Comparison of ENCODE assay signal across 13 cellular contexts in the genomic region with DNA sequence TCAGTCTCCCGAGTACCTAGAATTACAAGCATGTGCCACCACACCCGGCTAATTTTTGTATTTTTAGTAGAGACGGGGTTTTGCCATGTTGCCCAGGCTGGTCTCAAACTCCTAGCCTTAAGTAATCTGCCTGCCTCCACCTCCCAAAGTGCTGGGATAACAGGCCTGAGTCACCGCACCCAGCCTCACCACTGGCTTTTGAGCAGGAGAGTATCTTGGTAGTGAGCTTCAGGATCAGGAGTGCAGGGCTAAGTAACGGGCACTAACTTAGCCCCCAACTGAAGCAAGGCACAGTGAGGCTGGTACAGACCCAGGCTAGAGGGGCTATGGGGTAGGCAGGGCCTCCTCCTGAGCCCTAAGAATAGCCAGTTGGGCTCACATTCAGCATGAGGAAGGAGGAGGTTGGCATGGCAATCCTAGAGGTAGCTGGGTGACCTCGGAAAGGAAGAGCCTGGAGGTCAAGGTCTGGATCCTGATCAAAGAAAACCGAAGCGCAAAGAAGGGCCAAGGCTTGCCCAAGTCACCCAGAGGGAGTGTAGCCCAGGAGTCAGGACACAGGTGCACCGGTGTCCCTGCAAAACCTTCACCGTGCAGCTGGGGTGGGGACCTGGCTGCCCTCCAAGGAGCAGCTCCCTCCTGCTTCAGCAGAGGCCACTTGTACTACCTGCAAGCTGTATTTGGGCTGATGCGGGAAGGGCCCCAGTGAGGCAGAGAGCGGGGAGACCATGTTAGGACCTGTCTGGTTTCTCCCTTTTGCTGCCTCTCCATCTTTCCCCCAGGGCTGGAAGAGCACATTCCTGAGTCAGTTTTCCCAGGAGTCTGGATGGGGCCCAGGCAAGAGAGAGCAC. TPM values are rescaled to one million over a fixed set of nuclear protein-coding genes. Genes with fewer than 3 reads are reported as not detected.
DNase-seq lines count a peak whose midpoint lies in the region; ATAC-seq and TF ChIP-seq lines count a peak whose summit lies in the region.
"Had no signal": no experiment of that assay in that cellular context is flagged by ENCODE, and none has a peak within 500 bp of the region (broad histone marks: within the 10 kb centered on the region; RNA-seq: fewer than 3 reads in every experiment).

No MANE protein-coding gene starts in this region.

- H2BK15ac ChIP-seq in mesenchymal stem cell (ENCODE audit: low read depth, poor library complexity, severe bottlenecking) = no peak overlapping the region

- no peak overlapping the region for H3K18ac ChIP-seq in mesenchymal stem cell (ENCODE audit: low read depth in 1 of 2, low read length in 2 of 2)

- no peaks in the 10 kb centered on the region for H3K36me3 Mint-ChIP-seq in activated naive CD8-positive, alpha-beta T cell
- no peaks in the 10 kb centered on the region for H3K36me3 Mint-ChIP-seq in activated naive CD8-positive, alpha-beta T cell treated with anti-CD3 and anti-CD28 coated beads, Interleukin-2, amount 50 U/mL, for 24 hours (ENCODE audit: low read depth)

- peak overlapping the region; percentile 76; the same call in 1 of the 2 replicates for H3K4me2 ChIP-seq in OCI-LY7 (ENCODE audit: low read length)
- H3K4me2 ChIP-seq in mesenchymal stem cell (ENCODE audit: low read length, poor library complexity, severe bottlenecking) = no peak overlapping the region
- H3K4me2 ChIP-seq: PC-9 had no signal

- H3K23ac ChIP-seq in mesenchymal stem cell (ENCODE audit: low read length in 2 of 2) = peak overlapping the region in 1 of 2 experiments; percentile 26

- POLR2A ChIA-PET in OCI-LY7 (lab: Charles Lee) = interaction anchor here (0.7 to 1.3 kb wide), 3 partner anchors 10 to 97 kb away, joined by 3 to 4 read pairs (median 3); no protein-coding TSS in a partner anchor

- TF ChIP-seq CTCF in OCI-LY7 (conservative IDR thresholded peaks at IDR 0.05; ENCODE audit: low read length) (no peak), stomach (IDR thresholded peaks at IDR 0.05) (no peak), transverse colon (IDR thresholded peaks at IDR 0.05) (no peak)

- TF ChIP-seq POLR2A in stomach (IDR thresholded peaks at IDR 0.05) = no peak
- no peak for TF ChIP-seq POLR2A in transverse colon (IDR thresholded peaks at IDR 0.05)

- H2BK12ac ChIP-seq in mesenchymal stem cell (ENCODE audit: low read length in 2 of 2) = no peak overlapping the region

- intact Hi-C loops in OCI-LY7 (cut with micrococcal nuclease; ENCODE audit: unreplicated experiment) = no loop called here
- intact Hi-C loops in stomach (cut with DNase I; ENCODE audit: low total_unique reads) = no loop called here
- intact Hi-C loops in transverse colon (cut with DNase I; ENCODE audit: low total_unique reads) = no loop called here

- no peaks in the 10 kb centered on the region for H3K9me3 Mint-ChIP-seq in activated naive CD8-positive, alpha-beta T cell (ENCODE audit: low read depth)
- H3K9me3 Mint-ChIP-seq in activated naive CD8-positive, alpha-beta T cell treated with anti-CD3 and anti-CD28 coated beads, Interleukin-2, amount 50 U/mL, for 24 hours = no peaks in the 10 kb centered on the region
- H3K9me3 Mint-ChIP-seq: T-helper 2 cell treated with Interferon-gamma antibody and Interleukin-4, amounts not matched to agents 5 μg/mL and 100 μg/mL, for 36 hours had no signal

- peaks cover 50% of the 10 kb centered on the region for H3K4me1 Mint-ChIP-seq in activated naive CD8-positive, alpha-beta T cell (ENCODE audit: low read depth)
- H3K4me1 Mint-ChIP-seq in activated naive CD8-positive, alpha-beta T cell treated with anti-CD3 and anti-CD28 coated beads, Interleukin-2, amount 50 U/mL, for 24 hours = peaks cover 81% of the 10 kb centered on the region

- H3K4me1 ChIP-seq in OCI-LY7 (ENCODE audit: insufficient read depth, low read length, poor library complexity, severe bottlenecking) (peaks cover 88% of the 10 kb centered on the region), stomach (peaks cover 0 to 20% (median 14%) of the 10 kb centered on the region in 4 donors), transverse colon (peaks cover 0 to 12% (median 9%) of the 10 kb centered on the region in 4 donors), mesenchymal stem cell (ENCODE audit: control insufficient read depth, insufficient read depth, low read depth, low read length) (peaks cover 5% of the 10 kb centered on the region)

- CTCF ChIA-PET in OCI-LY7 (lab: Charles Lee; ENCODE audit: unreplicated experiment) = interaction anchor here (0.6 kb wide), 1 partner anchor 8 kb away, joined by 5 read pairs; no protein-coding TSS in a partner anchor

- no peak overlapping the region for H3K9ac ChIP-seq in mesenchymal stem cell (ENCODE audit: low read length)

- no peak overlapping the region for H4K8ac ChIP-seq in mesenchymal stem cell (ENCODE audit: low read length)

- no peak overlapping the region for H3K4me3 ChIP-seq in OCI-LY7 (ENCODE audit: low read depth, low read length, poor library complexity, severe bottlenecking)
- no peak overlapping the region for H3K4me3 ChIP-seq in stomach
- no peak overlapping the region for H3K4me3 ChIP-seq in transverse colon
- H3K4me3 ChIP-seq in mesenchymal stem cell (ENCODE audit: insufficient read depth in 1 of 2, low read depth in 1 of 2, low read length in 2 of 2) = no peak overlapping the region
- H3K4me3 ChIP-seq: PC-9 had no signal

- H3K79me2 ChIP-seq in OCI-LY7 (ENCODE audit: insufficient read depth, low read depth, low read length) = no peaks in the 10 kb centered on the region

- H3K36me3 ChIP-seq in OCI-LY7 (ENCODE audit: insufficient read depth, low read length) (no peaks in the 10 kb centered on the region), stomach (no peaks in the 10 kb centered on the region), transverse colon (no peaks in the 10 kb centered on the region), mesenchymal stem cell (ENCODE audit: control insufficient read depth in 1 of 2, insufficient read depth in 2 of 2, low read depth in 1 of 2, low read length in 2 of 2) (no peaks in the 10 kb centered on the region)

- H3K27me3 ChIP-seq in stomach (peaks cover 0 to 15% (median 0%) of the 10 kb centered on the region in 3 donors), transverse colon (peaks cover 9% of the 10 kb centered on the region), mesenchymal stem cell (ENCODE audit: control insufficient read depth in 1 of 2, insufficient read depth in 1 of 2, low read length in 2 of 2) (peaks cover 25 to 34% of the 10 kb centered on the region in 2 experiments)

- no TSS peak for BruUV-seq in OCI-LY7 (replicated peaks; lab: Mats Ljungman, UMichigan)

- no peaks in the 10 kb centered on the region for H3K27me3 Mint-ChIP-seq in activated naive CD8-positive, alpha-beta T cell
- no peaks in the 10 kb centered on the region for H3K27me3 Mint-ChIP-seq in activated naive CD8-positive, alpha-beta T cell treated with anti-CD3 and anti-CD28 coated beads, Interleukin-2, amount 50 U/mL, for 24 hours

- ATAC-seq in activated naive CD8-positive, alpha-beta T cell treated with anti-CD3 and anti-CD28 coated beads, Interleukin-2, amount 50 U/mL, for 24 hours = no peak
- ATAC-seq in HG03521 (IDR thresholded peaks at IDR 0.05; ENCODE audit: unreplicated experiment) = no peak

- no peaks in the 10 kb centered on the region for H3K9me2 ChIP-seq in OCI-LY7 (ENCODE audit: insufficient read depth, low read length)

- H2BK5ac ChIP-seq in mesenchymal stem cell (ENCODE audit: low read depth, low read length, poor library complexity, severe bottlenecking) = no peak overlapping the region

- H2AFZ ChIP-seq in OCI-LY7 (ENCODE audit: low read length) = no peak overlapping the region
- H2AFZ ChIP-seq in mesenchymal stem cell (ENCODE audit: low read depth, low read length) = no peak overlapping the region
- H2AFZ ChIP-seq: PC-9 had no signal

- H3K27ac ChIP-seq in OCI-LY7 (ENCODE audit: low read depth, low read length, poor library complexity, severe bottlenecking) (no peak overlapping the region), stomach (no peak overlapping the region), transverse colon (peak overlapping the region in 1 of 4 donors; percentile 1), mesenchymal stem cell (ENCODE audit: low read length, poor library complexity, severe bottlenecking) (no peak overlapping the region)
- H3K27ac ChIP-seq: PC-9 had no signal

- no peak overlapping the region for H2AK5ac ChIP-seq in mesenchymal stem cell (ENCODE audit: low read length, severe bottlenecking)

- 0 out of 2 replicates have a peak, but pooled peaks cover 6% of the 10 kb centered on the region for H4K20me1 ChIP-seq in OCI-LY7 (ENCODE audit: insufficient read depth, low read length)

- no peak overlapping the region for H3K4ac ChIP-seq in mesenchymal stem cell (ENCODE audit: low read depth in 1 of 2, low read length in 2 of 2)

- H3K79me1 ChIP-seq in mesenchymal stem cell (replicated peaks; ENCODE audit: low read length, poor library complexity, severe bottlenecking) = no peaks in the 10 kb centered on the region

- H4K91ac ChIP-seq in mesenchymal stem cell (ENCODE audit: low read length) = no peak overlapping the region

- H2BK120ac ChIP-seq in mesenchymal stem cell (ENCODE audit: low read depth, low read length) = no peak overlapping the region

- H3K27ac Mint-ChIP-seq in activated naive CD8-positive, alpha-beta T cell = no peak overlapping the region
- no peak overlapping the region for H3K27ac Mint-ChIP-seq in activated naive CD8-positive, alpha-beta T cell treated with anti-CD3 and anti-CD28 coated beads, Interleukin-2, amount 50 U/mL, for 24 hours

- H3K9me3 ChIP-seq in OCI-LY7 (ENCODE audit: low read length) (no peaks in the 10 kb centered on the region), stomach (no peaks in the 10 kb centered on the region), transverse colon (no peaks in the 10 kb centered on the region), mesenchymal stem cell (ENCODE audit: control insufficient read depth, low read length) (no peaks in the 10 kb centered on the region)

- no peak for DNase-seq in activated naive CD8-positive, alpha-beta T cell treated with anti-CD3 and anti-CD28 coated beads, Interleukin-2, amount 50 U/mL, for 24 hours
- DNase-seq in OCI-LY7 (ENCODE audit: low spot score) (no peak), iPS-NIHi7 (ENCODE audit: extremely low spot score) (peak; percentile 5), stomach (peak; percentile 25), transverse colon (no peak), mesenchymal stem cell (no peak)
- DNase-seq: effector memory CD4-positive, alpha-beta T cell; glutamatergic neuron; occipital lobe; PC-9 had no signal

- 60 to 70% (median 69%) methylated on average over 12 of the region's 12 CpGs for WGBS in stomach, 5 donors
- 79% methylated on average over 11 of the region's 12 CpGs; no CpG with 5 or more reads in 1 of the 2 donors for WGBS in transverse colon (ENCODE audit: low coverage in 1 of 2), 2 donors
- WGBS in mesenchymal stem cell = 89% methylated on average over 10 of the region's 12 CpGs

- TF ChIP-seq EP300 in stomach (IDR thresholded peaks at IDR 0.05) (no peak), transverse colon (IDR thresholded peaks at IDR 0.05; ENCODE audit: low read depth) (no peak)

- H3K14ac ChIP-seq in mesenchymal stem cell (ENCODE audit: low read length in 2 of 2) = no peak overlapping the region

- peak overlapping the region; percentile 20 for H3K4me3 Mint-ChIP-seq in activated naive CD8-positive, alpha-beta T cell
- no peak overlapping the region for H3K4me3 Mint-ChIP-seq in activated naive CD8-positive, alpha-beta T cell treated with anti-CD3 and anti-CD28 coated beads, Interleukin-2, amount 50 U/mL, for 24 hours
- H3K4me3 Mint-ChIP-seq: T-helper 2 cell treated with Interferon-gamma antibody and Interleukin-4, amounts not matched to agents 5 μg/mL and 100 μg/mL, for 36 hours had no signal

- in situ Hi-C loops in transverse colon (cut with MboI; ENCODE audit: low pct_ligation_motif_present in 1 of 4, low pct_unique_long_range_greater_than_20kb in 1 of 4, low sequenced_read_pairs in 3 of 4) = no loop called here

RNA-seq across cellular contexts. Expression of gene ADGRG5, which starts 1.3 kb away (rescaled TPM):
- total RNA-seq in OCI-LY7 (2014; rRNA removed; shearing (Covaris generic)) = 0.39 TPM in 1 of 2 replicates, not detected in the other
- total RNA-seq in OCI-LY7 (2022) = 0.37 and 1.3 TPM in 2 replicates
- 1 to 10 TPM in 1 of 5 donors, under 1 TPM in 2, not detected in 2; under 0.01 to 1.4 (median 0.18) TPM for total RNA-seq in stomach
- under 1 TPM; 0.19 to 0.80 (median 0.76) TPM for polyA plus RNA-seq in stomach
- total RNA-seq in transverse colon = 1 to 10 TPM in 2 of 4 donors, under 1 TPM in 1, not detected in 1; 0.41 to 1.9 (median 1.9) TPM
- not detected for polyA plus RNA-seq in mesenchymal stem cell (2013, experiment 1 of 2)
- not detected for polyA plus RNA-seq in mesenchymal stem cell (2013, experiment 2 of 2)
- total RNA-seq: occipital lobe, PC-9 had no signal

RNA-seq across cellular contexts. Expression of gene CCDC102A, which starts 4.8 kb away (rescaled TPM):
- total RNA-seq in OCI-LY7 (2014; rRNA removed; shearing (Covaris generic)) = 4.2 and 4.8 TPM in 2 replicates
- total RNA-seq in OCI-LY7 (2022) (6.7 and 7.1 TPM in 2 replicates), stomach (10 to 100 TPM in 2 of 5 donors, 1 to 10 TPM in 2, not detected in 1; 1.7 to 14.5 (median 6.9) TPM), transverse colon (10 to 100 TPM in 1 of 4 donors, 1 to 10 TPM in 3; 2.2 to 17.7 (median 3.7) TPM)
- 1 to 10 TPM; 2.3 to 6.5 (median 4.1) TPM for polyA plus RNA-seq in stomach
- polyA plus RNA-seq in mesenchymal stem cell (2013, experiment 1 of 2) = 4.5 TPM
- polyA plus RNA-seq in mesenchymal stem cell (2013, experiment 2 of 2) = 4.8 TPM

RNA-seq across cellular contexts. Expression of gene DOK4, which starts 54.8 kb away (rescaled TPM):
- total RNA-seq in OCI-LY7 (2014; rRNA removed; shearing (Covaris generic)) = 0.09 and 0.13 TPM in 2 replicates
- total RNA-seq in OCI-LY7 (2022) = 1.0 and 1.1 TPM in 2 replicates
- total RNA-seq in stomach = 10 to 100 TPM; 11.2 to 51.0 (median 23.9) TPM
- 10 to 100 TPM; 21.5 to 55.9 (median 44.6) TPM for polyA plus RNA-seq in stomach
- 100 to 1,000 TPM in 3 of 4 donors, 10 to 100 TPM in 1; 57.9 to 312 (median 143) TPM for total RNA-seq in transverse colon
- polyA plus RNA-seq in mesenchymal stem cell (2013, experiment 1 of 2) = 29.6 TPM
- polyA plus RNA-seq in mesenchymal stem cell (2013, experiment 2 of 2) = 29.7 TPM

Comparison
In these comparisons a context has a peak if more than half of its experiments do, and no peak if none do; other contexts are left out.
1. DNase-seq: peak in iPS-NIHi7 (single experiment) and stomach (single experiment); none in activated naive CD8-positive, alpha-beta T cell treated with anti-CD3 and anti-CD28 coated beads, Interleukin-2, amount 50 U/mL, for 24 hours (single experiment), OCI-LY7 (single experiment), transverse colon (single experiment) and mesenchymal stem cell (single experiment).
2. RNA of gene DOK4, which starts 54.8 kb away (total RNA-seq): 57.9 to 312 TPM in transverse colon and 11.2 to 51.0 TPM in stomach; 0.09 to 1.1 TPM in OCI-LY7; every median in the first group is over 4 times any median in the second.